In the genomic region with DNA sequence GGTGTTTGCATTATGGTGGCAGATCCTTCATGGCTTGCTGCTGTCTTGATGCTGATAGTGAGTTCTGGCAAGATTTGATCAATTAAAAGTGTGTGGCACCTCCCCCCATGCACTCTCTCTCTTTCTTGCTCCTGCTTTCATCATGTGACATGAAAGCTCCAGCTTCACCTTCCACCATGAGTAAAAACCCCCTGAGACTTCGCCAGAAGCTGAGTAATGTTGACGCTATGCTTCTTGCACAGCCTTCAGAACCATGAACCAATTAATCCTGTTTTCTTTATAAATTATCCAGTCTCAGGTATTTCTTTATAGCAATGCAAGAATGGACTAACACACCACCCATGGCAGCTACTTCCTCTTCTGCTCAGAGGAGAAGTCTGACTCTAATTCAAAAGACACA, we compare ENCODE assay signal across 19 cellular contexts.
"Had no signal": no experiment of that assay in that cellular context is flagged by ENCODE, and none has a peak within 500 bp of the region (broad histone marks: within the 10 kb centered on the region; RNA-seq: fewer than 3 reads in every experiment).

No MANE protein-coding gene starts in this region.

- H3K79me2 ChIP-seq: hepatocyte had no signal

- H3K27ac Mint-ChIP-seq: activated naive CD4-positive, alpha-beta T cell treated with anti-CD3 and anti-CD28 coated beads, Interleukin-2, amount 50 U/mL, for 72 hours; activated T-helper 17 cell treated with anti-CD3 and anti-CD28 coated beads, Interleukin-2, amount 50 U/mL, for 72 hours; endodermal cell; immature natural killer cell; naive thymus-derived CD4-positive, alpha-beta T cell had no signal

- H3K9me3 ChIP-seq: breast epithelium, colonic mucosa, SK-N-SH, upper lobe of left lung had no signal

- H3K9me3 Mint-ChIP-seq: endodermal cell had no signal

- H2AFZ ChIP-seq: hepatocyte had no signal

- H3K4me1 Mint-ChIP-seq: activated T-helper 17 cell treated with anti-CD3 and anti-CD28 coated beads, Interleukin-2, amount 50 U/mL, for 72 hours; immature natural killer cell had no signal

- H3K27me3 Mint-ChIP-seq: activated T-helper 17 cell treated with anti-CD3 and anti-CD28 coated beads, Interleukin-2, amount 50 U/mL, for 72 hours; naive thymus-derived CD4-positive, alpha-beta T cell had no signal

- H3K27ac ChIP-seq: breast epithelium, hepatocyte, left ventricle myocardium inferior, upper lobe of left lung had no signal

- H3K27me3 ChIP-seq: breast epithelium, colonic mucosa, hepatocyte, upper lobe of left lung had no signal

- H3K36me3 Mint-ChIP-seq: activated naive CD4-positive, alpha-beta T cell treated with anti-CD3 and anti-CD28 coated beads, Interleukin-2, amount 50 U/mL, for 72 hours; immature natural killer cell; naive thymus-derived CD4-positive, alpha-beta T cell had no signal

- ATAC-seq: activated naive CD4-positive, alpha-beta T cell treated with anti-CD3 and anti-CD28 coated beads, Interleukin-2, amount 50 U/mL, for 72 hours; activated T-helper 17 cell treated with anti-CD3 and anti-CD28 coated beads, Interleukin-2, amount 50 U/mL, for 72 hours; naive thymus-derived CD4-positive, alpha-beta T cell; stimulated activated naive CD8-positive, alpha-beta T cell treated with anti-CD3 and anti-CD28 coated beads, Interleukin-15, Interleukin-2, amounts not matched to agents 100 U/mL and 50 U/mL, for 24 hours had no signal

- H3K4me3 Mint-ChIP-seq: activated T-helper 17 cell treated with anti-CD3 and anti-CD28 coated beads, Interleukin-2, amount 50 U/mL, for 72 hours; endodermal cell; immature natural killer cell; naive thymus-derived CD4-positive, alpha-beta T cell; neural crest cell had no signal

- H3K36me3 ChIP-seq: breast epithelium, colonic mucosa, left ventricle myocardium inferior, upper lobe of left lung had no signal

- H3K4me1 ChIP-seq: breast epithelium, colonic mucosa, left ventricle myocardium inferior, upper lobe of left lung had no signal

- H3K9ac ChIP-seq: SK-N-SH had no signal

- H3K4me2 ChIP-seq: hepatocyte, SK-N-SH had no signal

- H3K4me3 ChIP-seq: breast epithelium, colonic mucosa, hepatocyte, left ventricle myocardium inferior, upper lobe of left lung had no signal

- DNase-seq: activated CD4-positive, alpha-beta T cell treated with anti-CD3 and anti-CD28 coated beads for 1 hour; activated T-cell treated with anti-CD3 and anti-CD28 coated beads, Interleukin-2, amount 50 U/mL, for 1 hour; aorta; colonic mucosa; endodermal cell; immature natural killer cell; kidney glomerular epithelial cell; left ventricle myocardium inferior; naive thymus-derived CD4-positive, alpha-beta T cell; SK-N-SH; stimulated activated CD4-positive, alpha-beta T cell treated with anti-CD3 and anti-CD28 coated beads, Interleukin-4, amount 100 ng/mL, for 4 hours; stimulated activated naive CD8-positive, alpha-beta T cell treated with anti-CD3 and anti-CD28 coated beads, Interleukin-15, Interleukin-2, amounts not matched to agents 100 U/mL and 50 U/mL, for 24 hours; T-helper 2 cell; upper lobe of left lung had no signal
